In genomic region chr12:123232472-123232806, GRCh38 we compare ENCODE assay signal across 8 cellular contexts. TPM values are rescaled to one million over a fixed set of nuclear protein-coding genes. Genes with fewer than 3 reads are reported as not detected.
DNase-seq lines count a peak whose midpoint lies in the region; ATAC-seq and TF ChIP-seq lines count a peak whose summit lies in the region.

No MANE protein-coding gene starts in this region.

- DNase-seq in DND-41, result no peak
- DNase-seq in MM.1S, result no peak
- DNase-seq in naive B cell, result no peak
- no peak for DNase-seq in GM13977 (ENCODE audit: low spot score)
- no peak for DNase-seq in stimulated activated CD8-positive, alpha-beta memory T cell treated with anti-CD3 and anti-CD28 coated beads, Interleukin-4, amount 100 ng/mL, for 48 hours
- no peak for DNase-seq in NK-92 (lab: John Stamatoyannopoulos, UW; ENCODE audit: unreplicated experiment)

- peaks cover 0 to 5% of the 10 kb centered on the region in 2 donors for H3K36me3 Mint-ChIP-seq in naive B cell

- H3K4me3 Mint-ChIP-seq in naive B cell, result peak overlapping the region; percentile 90 to 100 (median 100)

- H3K36me3 ChIP-seq in DND-41 (ENCODE audit: insufficient read depth, low read length) (peaks cover 42% of the 10 kb centered on the region), MM.1S (replicated peaks; ENCODE audit: insufficient read depth, low read length) (no peaks in the 10 kb centered on the region), duodenal mucosa (ENCODE audit: control insufficient read depth in 1 of 2, insufficient read depth in 2 of 2, low read length in 2 of 2) (peaks cover 4 to 5% of the 10 kb centered on the region in 2 donors)

- H3K9me3 ChIP-seq in DND-41 (ENCODE audit: insufficient read depth, low read length, severe bottlenecking) (no peaks in the 10 kb centered on the region), MM.1S (replicated peaks; ENCODE audit: insufficient read depth, low read length) (no peaks in the 10 kb centered on the region), duodenal mucosa (ENCODE audit: control insufficient read depth in 1 of 2, low read length in 2 of 2) (no peaks in the 10 kb centered on the region)

- in situ Hi-C loops in GM13977 (cut with MboI; ENCODE audit: low pct_unique_long_range_greater_than_20kb, low sequenced_read_pairs, unreplicated experiment), result loop anchor here (25.0 kb wide), 1 partner anchor 395 kb away; the partner anchor contains the start of gene HIP1R

- H3K4me2 ChIP-seq in DND-41 (ENCODE audit: insufficient read depth, low read length), result peak overlapping the region; percentile 87
- peak overlapping the region; percentile 83 for H3K4me2 ChIP-seq in MM.1S (ENCODE audit: low read depth, low read length)

- H3K4me3 ChIP-seq in DND-41 (ENCODE audit: low read depth in 1 of 2, low read length in 2 of 2) (peak overlapping the region; percentile 87 to 91), MM.1S (ENCODE audit: low read length) (peak overlapping the region; percentile 87), duodenal mucosa (ENCODE audit: low read depth in 1 of 2, low read length in 2 of 2) (peak overlapping the region; percentile 94 to 99)

- peak overlapping the region; percentile 77 for H2AFZ ChIP-seq in DND-41 (ENCODE audit: low read depth, low read length)
- H2AFZ ChIP-seq in MM.1S (ENCODE audit: low read length), result peak overlapping the region; percentile 83

- 0 out of 2 replicates have a peak, but pooled peaks cover 7% of the 10 kb centered on the region for H3F3A ChIP-seq in MM.1S (ENCODE audit: insufficient read depth, low read length)

- no peaks in the 10 kb centered on the region for H3K27me3 Mint-ChIP-seq in naive B cell

- H3K79me2 ChIP-seq in DND-41 (ENCODE audit: insufficient read depth, low read length) (peaks cover 93% of the 10 kb centered on the region), MM.1S (ENCODE audit: low read length) (peaks cover 75% of the 10 kb centered on the region)

- peak overlapping the region; percentile 96 to 99 (median 99) for H3K27ac Mint-ChIP-seq in naive B cell

- H3K9ac ChIP-seq in DND-41 (ENCODE audit: low read depth, low read length) (peak overlapping the region; percentile 72), MM.1S (ENCODE audit: low read length) (peak overlapping the region; percentile 79), duodenal mucosa (ENCODE audit: low read depth in 1 of 2, low read length in 2 of 2) (peak overlapping the region; percentile 87 to 90)

- TF ChIP-seq CTCF in DND-41 (IDR thresholded peaks at IDR 0.05; ENCODE audit: borderline replicate concordance, extremely low read depth, low read length, poor library complexity, severe bottlenecking), result no peak
- no peak for TF ChIP-seq CTCF in MM.1S (IDR thresholded peaks at IDR 0.05; ENCODE audit: low read length)
- TF ChIP-seq CTCF in GM13977 (IDR thresholded peaks at IDR 0.05; ENCODE audit: extremely low read depth, insufficient read depth, missing control alignments), result no peak

- H3K27me3 ChIP-seq in DND-41 (ENCODE audit: insufficient read depth, low read length, poor library complexity) (no peaks in the 10 kb centered on the region), MM.1S (replicated peaks; ENCODE audit: insufficient read depth, low read length) (no peaks in the 10 kb centered on the region), duodenal mucosa (ENCODE audit: control insufficient read depth in 1 of 2, insufficient read depth in 2 of 2, low read length in 2 of 2) (no peaks in the 10 kb centered on the region)

- H3K4me1 ChIP-seq in DND-41 (ENCODE audit: insufficient read depth, low read length), result peaks cover 75% of the 10 kb centered on the region
- H3K4me1 ChIP-seq in MM.1S (ENCODE audit: low read length), result peaks cover 6% of the 10 kb centered on the region; the same call in 1 of the 2 replicates
- H3K4me1 ChIP-seq in duodenal mucosa (ENCODE audit: control insufficient read depth in 1 of 2, insufficient read depth in 2 of 2, low read length in 2 of 2), result peaks cover 20 to 29% of the 10 kb centered on the region in 2 donors

- H3K9me2 ChIP-seq in MM.1S (replicated peaks; ENCODE audit: insufficient read depth, low read length), result no peaks in the 10 kb centered on the region

- H3K4me1 Mint-ChIP-seq in naive B cell, result peaks cover 34 to 66% (median 60%) of the 10 kb centered on the region in 3 donors

- no peaks in the 10 kb centered on the region for H3K9me3 Mint-ChIP-seq in naive B cell

- H3K27ac ChIP-seq in DND-41 (ENCODE audit: low read length) (peak overlapping the region; percentile 92), MM.1S (ENCODE audit: low read length) (peak overlapping the region; percentile 62; the same call in 1 of the 2 replicates), duodenal mucosa (ENCODE audit: low read depth, low read length) (peak overlapping the region; percentile 93)

- H4K20me1 ChIP-seq in DND-41 (ENCODE audit: insufficient read depth, low read length) (peaks cover 8% of the 10 kb centered on the region; the same call in 1 of the 2 replicates), MM.1S (ENCODE audit: insufficient read depth, low read length) (no peaks in the 10 kb centered on the region)

- ATAC-seq in DND-41 (ENCODE audit: insufficient read depth, low read depth) (peak; percentile 2; the same call in 1 of the 3 replicates), naive B cell (ENCODE audit: low read depth in 2 of 2) (no peak), GM19395 (IDR thresholded peaks at IDR 0.05; ENCODE audit: unreplicated experiment) (no peak)

RNA-seq across cellular contexts. Expression of gene MPHOSPH9, which starts 0.5 kb away (rescaled TPM):
- 10 to 100 TPM; 20.2 to 33.6 (median 28.6) TPM for polyA plus RNA-seq in naive B cell (ENCODE audit: low read depth in 6 of 6)

RNA-seq across cellular contexts. Expression of gene MTRFR, which starts 0.8 kb away (rescaled TPM):
- 10 to 100 TPM; 23.7 to 34.2 (median 30.3) TPM for polyA plus RNA-seq in naive B cell (ENCODE audit: low read depth in 6 of 6)

RNA-seq across cellular contexts. Expression of gene CDK2AP1, which starts 39.2 kb away (rescaled TPM):
- 1 to 10 TPM; 2.0 to 6.3 (median 3.8) TPM for polyA plus RNA-seq in naive B cell (ENCODE audit: low read depth in 6 of 6)
